In genomic region chr11:72239296-72239848, GRCh38 we compare ENCODE assay signal across 1 cellular context.
A peak's percentile ranks its signal among the peaks of the same experiment; 100 is the strongest.
TF ChIP-seq lines count a peak whose summit lies in the region.

No MANE protein-coding gene starts in this region.

TF ChIP-seq in GM12878, 131 proteins besides CTCF, POLR2A, EP300 and RAD21:
- TF ChIP-seq EZH2 (IDR thresholded peaks at IDR 0.05; ENCODE audit: borderline replicate concordance, control insufficient read depth, low read depth, low read length) (0 out of 2 replicates have a peak, but pooled peaks have one; percentile 28), MEF2B (IDR thresholded peaks at IDR 0.05; ENCODE audit: partially characterized antibody, poor library complexity, severe bottlenecking) (peak; percentile 38), MXI1 (IDR thresholded peaks at IDR 0.05; ENCODE audit: low read depth, low read length) (no peak), RAD51 (IDR thresholded peaks at IDR 0.05) (no peak), ZNF384 (IDR thresholded peaks at IDR 0.05; ENCODE audit: borderline replicate concordance, low read depth, low read length) (no peak), FOXM1 (IDR thresholded peaks at IDR 0.05; ENCODE audit: low read depth, low read length) (no peak), BCL3 (IDR thresholded peaks at IDR 0.05; ENCODE audit: borderline replicate concordance, insufficient read depth, low read depth, low read length, poor library complexity, severe bottlenecking) (peak; percentile 63), POLR2AphosphoS5 (IDR thresholded peaks at IDR 0.05; ENCODE audit: low read length) (peak; percentile 37; the same call in 1 of the 2 replicates), PAX5 (IDR thresholded peaks at IDR 0.05; ENCODE audit: borderline replicate concordance, low read depth, low read length) (0 out of 2 replicates have a peak, but pooled peaks have one; percentile 18), MYB (IDR thresholded peaks at IDR 0.05; ENCODE audit: borderline replicate concordance, low read depth, low read length) (no peak), STAT3 (IDR thresholded peaks at IDR 0.05; ENCODE audit: low read depth, low read length) (no peak), BACH1 (IDR thresholded peaks at IDR 0.05; ENCODE audit: borderline replicate concordance) (0 out of 2 replicates have a peak, but pooled peaks have one; percentile 40)
